Comparison of ENCODE assay signal across 1 cellular context in the genomic region with DNA sequence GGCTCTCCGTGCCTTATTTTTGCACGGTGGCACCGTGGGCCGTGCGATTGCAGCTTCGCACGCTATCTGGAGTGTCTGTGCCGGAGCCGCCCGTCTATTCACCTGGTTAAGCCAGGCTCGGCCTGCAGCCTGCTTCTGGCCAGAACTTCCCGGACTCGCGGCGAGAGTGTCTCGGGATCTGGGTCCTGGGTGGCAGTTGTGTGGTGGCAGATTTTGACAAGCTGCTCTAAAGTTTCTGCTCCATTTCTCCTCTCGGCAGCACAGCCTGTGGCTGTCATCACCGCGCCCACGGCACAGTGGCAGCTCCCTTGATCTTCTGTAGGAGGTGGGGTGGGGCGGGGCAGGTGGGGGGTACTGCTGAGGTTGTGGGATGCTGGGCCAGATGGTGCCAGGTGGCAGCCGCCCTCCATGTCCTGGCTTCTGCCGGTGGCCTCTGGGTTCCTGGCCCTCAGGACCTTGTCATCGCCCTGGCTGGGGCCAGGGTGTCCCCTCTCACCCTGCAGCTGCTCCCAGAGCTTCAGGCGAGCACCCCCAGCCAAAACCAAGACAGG.
TF ChIP-seq lines count a peak whose summit lies in the region.

No MANE protein-coding gene starts in this region.

TF ChIP-seq in neural cell, 6 proteins besides CTCF, POLR2A, EP300 and RAD21 (continued from another document):
- TF ChIP-seq MXI1 (conservative IDR thresholded peaks at IDR 0.05; ENCODE audit: poor library complexity, severe bottlenecking): no peak
TF ChIP-seq in neural cell: peak in this region for 0.
